1 cellular context compared by ENCODE assay signal in genomic region chr6:80341330-80341729, GRCh38.
TF ChIP-seq lines count a peak whose summit lies in the region.

No MANE protein-coding gene starts in this region.

TF ChIP-seq in SK-N-SH, 30 proteins besides CTCF, POLR2A, EP300 and RAD21 (continued from another document):
- TF ChIP-seq, protein P1, sequence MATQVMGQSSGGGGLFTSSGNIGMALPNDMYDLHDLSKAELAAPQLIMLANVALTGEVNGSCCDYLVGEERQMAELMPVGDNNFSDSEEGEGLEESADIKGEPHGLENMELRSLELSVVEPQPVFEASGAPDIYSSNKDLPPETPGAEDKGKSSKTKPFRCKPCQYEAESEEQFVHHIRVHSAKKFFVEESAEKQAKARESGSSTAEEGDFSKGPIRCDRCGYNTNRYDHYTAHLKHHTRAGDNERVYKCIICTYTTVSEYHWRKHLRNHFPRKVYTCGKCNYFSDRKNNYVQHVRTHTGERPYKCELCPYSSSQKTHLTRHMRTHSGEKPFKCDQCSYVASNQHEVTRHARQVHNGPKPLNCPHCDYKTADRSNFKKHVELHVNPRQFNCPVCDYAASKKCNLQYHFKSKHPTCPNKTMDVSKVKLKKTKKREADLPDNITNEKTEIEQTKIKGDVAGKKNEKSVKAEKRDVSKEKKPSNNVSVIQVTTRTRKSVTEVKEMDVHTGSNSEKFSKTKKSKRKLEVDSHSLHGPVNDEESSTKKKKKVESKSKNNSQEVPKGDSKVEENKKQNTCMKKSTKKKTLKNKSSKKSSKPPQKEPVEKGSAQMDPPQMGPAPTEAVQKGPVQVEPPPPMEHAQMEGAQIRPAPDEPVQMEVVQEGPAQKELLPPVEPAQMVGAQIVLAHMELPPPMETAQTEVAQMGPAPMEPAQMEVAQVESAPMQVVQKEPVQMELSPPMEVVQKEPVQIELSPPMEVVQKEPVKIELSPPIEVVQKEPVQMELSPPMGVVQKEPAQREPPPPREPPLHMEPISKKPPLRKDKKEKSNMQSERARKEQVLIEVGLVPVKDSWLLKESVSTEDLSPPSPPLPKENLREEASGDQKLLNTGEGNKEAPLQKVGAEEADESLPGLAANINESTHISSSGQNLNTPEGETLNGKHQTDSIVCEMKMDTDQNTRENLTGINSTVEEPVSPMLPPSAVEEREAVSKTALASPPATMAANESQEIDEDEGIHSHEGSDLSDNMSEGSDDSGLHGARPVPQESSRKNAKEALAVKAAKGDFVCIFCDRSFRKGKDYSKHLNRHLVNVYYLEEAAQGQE (IDR thresholded peaks at IDR 0.05; ENCODE audit: low read depth, low read length), result no peak
TF ChIP-seq in SK-N-SH: peak in this region for 0.
